Comparison of ENCODE assay signal across 1 cellular context in genomic region chr16:89290887-89291286, GRCh38.
TF ChIP-seq lines count a peak whose summit lies in the region.

No MANE protein-coding gene starts in this region.

TF ChIP-seq in WTC11, 78 proteins besides CTCF, POLR2A, EP300 and RAD21 (continued from another document):
- TF ChIP-seq ZNF281 (CRISPR knock-in tag; IDR thresholded peaks at IDR 0.05) (peak; percentile 69; the same call in 1 of the 2 replicates), NFYB (CRISPR knock-in tag; conservative IDR thresholded peaks at IDR 0.05; ENCODE audit: low read depth) (no peak), ZBTB21 (CRISPR knock-in tag; IDR thresholded peaks at IDR 0.05; ENCODE audit: borderline replicate concordance) (0 out of 2 replicates have a peak, but pooled peaks have one; percentile 38), ZNF121 (CRISPR knock-in tag; IDR thresholded peaks at IDR 0.05) (peak; percentile 22; the same call in 1 of the 2 replicates), TEAD1 (CRISPR knock-in tag; IDR thresholded peaks at IDR 0.05) (peak; percentile 89; the same call in 1 of the 2 replicates), USF2 (CRISPR knock-in tag; IDR thresholded peaks at IDR 0.05) (peak; percentile 41), SP1 (CRISPR knock-in tag; conservative IDR thresholded peaks at IDR 0.05) (peak; percentile 80), ZBTB43 (CRISPR knock-in tag; IDR thresholded peaks at IDR 0.05) (0 out of 2 replicates have a peak, but pooled peaks have one; percentile 42), MXD4 (CRISPR knock-in tag; IDR thresholded peaks at IDR 0.05; ENCODE audit: borderline replicate concordance) (no peak), STAT6 (CRISPR knock-in tag; conservative IDR thresholded peaks at IDR 0.05; ENCODE audit: low read depth) (no peak), SOX15 (CRISPR knock-in tag; IDR thresholded peaks at IDR 0.05) (no peak), MAX (CRISPR knock-in tag; IDR thresholded peaks at IDR 0.05) (peak; percentile 78), ATF6 (CRISPR knock-in tag; IDR thresholded peaks at IDR 0.05) (no peak), SMAD3 (CRISPR knock-in tag; IDR thresholded peaks at IDR 0.05; ENCODE audit: borderline replicate concordance) (peak; percentile 66; the same call in 1 of the 2 replicates), ZNF423 (CRISPR knock-in tag; IDR thresholded peaks at IDR 0.05) (peak; percentile 87), NR2C2 (CRISPR knock-in tag; IDR thresholded peaks at IDR 0.05) (no peak), IRF2 (CRISPR knock-in tag; IDR thresholded peaks at IDR 0.05; ENCODE audit: borderline replicate concordance, low read depth) (no peak), SMAD4 (CRISPR knock-in tag; IDR thresholded peaks at IDR 0.05) (no peak), KAT7 (CRISPR knock-in tag; IDR thresholded peaks at IDR 0.05; ENCODE audit: borderline replicate concordance) (peak; percentile 26; the same call in 1 of the 2 replicates), TP53 (CRISPR knock-in tag; IDR thresholded peaks at IDR 0.05) (0 out of 2 replicates have a peak, but pooled peaks have one; percentile 30), IRF1 (CRISPR knock-in tag; IDR thresholded peaks at IDR 0.05) (no peak), ESRRA (CRISPR knock-in tag; IDR thresholded peaks at IDR 0.05; ENCODE audit: borderline replicate concordance) (no peak), ATF2 (CRISPR knock-in tag; IDR thresholded peaks at IDR 0.05; ENCODE audit: borderline replicate concordance, low read depth) (no peak), ELF4 (CRISPR knock-in tag; IDR thresholded peaks at IDR 0.05; ENCODE audit: low read depth) (no peak), FOXP4 (CRISPR knock-in tag; IDR thresholded peaks at IDR 0.05) (0 out of 2 replicates have a peak, but pooled peaks have one; percentile 26), PRRX2 (CRISPR knock-in tag; IDR thresholded peaks at IDR 0.05) (no peak)
